Comparison of ENCODE assay signal across 8 cellular contexts in the genomic region with DNA sequence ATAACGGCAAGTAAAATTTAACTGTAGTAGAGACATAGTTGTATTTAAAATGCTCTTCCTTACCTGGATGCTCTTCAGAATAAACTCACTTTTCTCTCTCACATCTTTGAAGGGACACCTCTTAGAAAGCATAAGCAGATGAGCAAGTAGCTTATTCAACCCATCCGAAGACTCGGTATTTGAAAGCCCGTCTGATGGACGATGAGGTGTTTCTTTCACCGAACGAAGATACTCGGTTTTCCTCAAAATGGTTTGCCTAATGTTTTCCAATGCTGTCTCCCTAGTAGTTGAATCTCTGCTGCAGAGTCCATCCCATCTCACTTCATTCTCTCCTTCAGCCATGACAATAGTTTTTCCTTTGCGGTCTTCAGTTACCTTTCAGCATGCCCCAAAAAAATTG. TPM values are rescaled to one million over a fixed set of nuclear protein-coding genes. Genes with fewer than 3 reads are reported as not detected.
DNase-seq lines count a peak whose midpoint lies in the region; ATAC-seq and TF ChIP-seq lines count a peak whose summit lies in the region.

No MANE protein-coding gene starts in this region.

- POLR2A ChIA-PET in A673 (lab: Charles Lee; ENCODE audit: low non-redundant PET) (no interaction called here), HCT116 (lab: Charles Lee) (interaction anchor here (1.2 to 1.6 kb wide), 2 partner anchors 10 to 289 kb away, joined by 5 to 6 read pairs; a partner anchor contains a TSS)

- H3K4me3 ChIP-seq in A673 (ENCODE audit: low read depth, low read length, poor library complexity, severe bottlenecking) (peak overlapping the region; percentile 74), HCT116 (replicated peaks in 1 of 2; ENCODE audit: low read depth in 1 of 2, low read length in 2 of 2) (peak overlapping the region; percentile 73 to 87), iPS-18a (ENCODE audit: low read length) (peak overlapping the region; percentile 77)

- H2AFZ ChIP-seq in HCT116 (ENCODE audit: low read depth, low read length, poor library complexity, severe bottlenecking) = no peak overlapping the region

- peak; percentile 18 for DNase-seq in A673 (ENCODE audit: low spot score)
- DNase-seq in HCT116 (ENCODE audit: low read depth, low spot score) = no peak
- no peak for DNase-seq in activated T-helper 2 cell treated with anti-CD3 and anti-CD28 coated beads, Interferon-gamma antibody, Interleukin-2, Interleukin-4, amounts not matched to agents 10 μg/mL and 5 μg/mL and 100 μg/mL, durations not matched to agents 14 hours and 24 hours and 36 hours (ENCODE audit: low spot score)
- DNase-seq in NCI-H2196 (lab: John Stamatoyannopoulos, UW; ENCODE audit: unreplicated experiment) = no peak
- DNase-seq in posterior vena cava (ENCODE audit: low spot score) = no peak

- H3K27ac ChIP-seq in A673 (ENCODE audit: low read depth, low read length, poor library complexity, severe bottlenecking) (peak overlapping the region; percentile 93), HCT116 (ENCODE audit: low read depth, low read length) (no peak overlapping the region), iPS-18a (ENCODE audit: low read length) (no peak overlapping the region)

- no peak for TF ChIP-seq POLR2A in HCT116 (IDR thresholded peaks at IDR 0.05; ENCODE audit: borderline replicate concordance, extremely low read depth, insufficient read depth, insufficient read length)

- no peaks in the 10 kb centered on the region for H4K20me1 ChIP-seq in HCT116 (ENCODE audit: insufficient read depth)

- H3K4me2 ChIP-seq in HCT116 (ENCODE audit: low read length) = peak overlapping the region; percentile 85

- H3K4me1 ChIP-seq in A673 (ENCODE audit: insufficient read depth, low read length, poor library complexity, severe bottlenecking) = peaks cover 15% of the 10 kb centered on the region
- peaks cover 2 to 19% of the 10 kb centered on the region in 2 experiments; a peak in 3 of 4 replicates for H3K4me1 ChIP-seq in HCT116 (ENCODE audit: control insufficient read depth in 1 of 2, insufficient read depth in 2 of 2, low read length in 2 of 2)
- peaks cover 9% of the 10 kb centered on the region for H3K4me1 ChIP-seq in iPS-18a (ENCODE audit: control insufficient read depth, low read depth, low read length)

- H3K36me3 ChIP-seq in A673 (ENCODE audit: insufficient read depth, low read length, poor library complexity, severe bottlenecking) (no peaks in the 10 kb centered on the region), HCT116 (ENCODE audit: control insufficient read depth in 1 of 2, insufficient read depth in 2 of 2, low read length in 2 of 2) (no peaks in the 10 kb centered on the region), iPS-18a (ENCODE audit: control insufficient read depth, low read depth, low read length) (no peaks in the 10 kb centered on the region)

- H3K9me2 ChIP-seq in HCT116 (ENCODE audit: insufficient read depth) = no peaks in the 10 kb centered on the region

- TF ChIP-seq RAD21 in HCT116 (IDR thresholded peaks at IDR 0.05; ENCODE audit: low read depth) = no peak

- H3K9me3 Mint-ChIP-seq in activated T-helper 2 cell treated with anti-CD3 and anti-CD28 coated beads, Interferon-gamma antibody, Interleukin-2, Interleukin-4, amounts not matched to agents 10 μg/mL and 5 μg/mL and 100 μg/mL, durations not matched to agents 14 hours and 24 hours and 36 hours = no peaks in the 10 kb centered on the region
- no peaks in the 10 kb centered on the region for H3K9me3 Mint-ChIP-seq in stimulated activated memory B cell treated with anti-CD40 and anti-IgM and Interleukin-4, amounts not matched to agents 10 μg/mL and 1 μg/mL and 100 μg/mL, for 72 hours

- no peaks in the 10 kb centered on the region for H3K9me3 ChIP-seq in A673 (ENCODE audit: low read depth, low read length, poor library complexity, severe bottlenecking)
- no peaks in the 10 kb centered on the region for H3K9me3 ChIP-seq in HCT116 (ENCODE audit: control insufficient read depth in 1 of 2, insufficient read depth in 1 of 2, low read depth in 1 of 2, low read length in 2 of 2)
- H3K9me3 ChIP-seq in iPS-18a (ENCODE audit: control insufficient read depth, low read depth, low read length) = no peaks in the 10 kb centered on the region

- H3K36me3 Mint-ChIP-seq in activated T-helper 2 cell treated with anti-CD3 and anti-CD28 coated beads, Interferon-gamma antibody, Interleukin-2, Interleukin-4, amounts not matched to agents 10 μg/mL and 5 μg/mL and 100 μg/mL, durations not matched to agents 14 hours and 24 hours and 36 hours (ENCODE audit: low read depth) = peaks cover 6% of the 10 kb centered on the region
- peaks cover 1% of the 10 kb centered on the region for H3K36me3 Mint-ChIP-seq in stimulated activated memory B cell treated with anti-CD40 and anti-IgM and Interleukin-4, amounts not matched to agents 10 μg/mL and 1 μg/mL and 100 μg/mL, for 72 hours

- peak overlapping the region; percentile 87 for H3K9ac ChIP-seq in HCT116 (ENCODE audit: low read length)
- H3K9ac ChIP-seq in iPS-18a (ENCODE audit: low read length) = peak overlapping the region; percentile 57

- no peaks in the 10 kb centered on the region for H3K27me3 Mint-ChIP-seq in activated T-helper 2 cell treated with anti-CD3 and anti-CD28 coated beads, Interferon-gamma antibody, Interleukin-2, Interleukin-4, amounts not matched to agents 10 μg/mL and 5 μg/mL and 100 μg/mL, durations not matched to agents 14 hours and 24 hours and 36 hours (ENCODE audit: low read depth)
- H3K27me3 Mint-ChIP-seq in stimulated activated memory B cell treated with anti-CD40 and anti-IgM and Interleukin-4, amounts not matched to agents 10 μg/mL and 1 μg/mL and 100 μg/mL, for 72 hours = no peaks in the 10 kb centered on the region

- peak overlapping the region; percentile 87 for H3K4me3 Mint-ChIP-seq in activated T-helper 2 cell treated with anti-CD3 and anti-CD28 coated beads, Interferon-gamma antibody, Interleukin-2, Interleukin-4, amounts not matched to agents 10 μg/mL and 5 μg/mL and 100 μg/mL, durations not matched to agents 14 hours and 24 hours and 36 hours (ENCODE audit: low read depth)
- H3K4me3 Mint-ChIP-seq in stimulated activated memory B cell treated with anti-CD40 and anti-IgM and Interleukin-4, amounts not matched to agents 10 μg/mL and 1 μg/mL and 100 μg/mL, for 72 hours = peak overlapping the region; percentile 98

- H3K79me2 ChIP-seq in HCT116 (ENCODE audit: insufficient read depth, low read length) = peaks cover 27% of the 10 kb centered on the region

- intact Hi-C loops in A673 (cut with micrococcal nuclease; ENCODE audit: unreplicated experiment) = loop anchor here (5.0 kb wide), 1 partner anchor 289 kb away; a partner anchor contains a TSS
- intact Hi-C loops in HCT116 (cut with micrococcal nuclease) = loop anchor here (2.0 kb wide), 1 partner anchor 289 kb away; a partner anchor contains a TSS
- intact Hi-C loops in activated T-helper 2 cell treated with anti-CD3 and anti-CD28 coated beads, Interferon-gamma antibody, Interleukin-2, Interleukin-4, amounts not matched to agents 10 μg/mL and 5 μg/mL and 100 μg/mL, durations not matched to agents 14 hours and 24 hours and 36 hours (cut with micrococcal nuclease) = loop anchor here (2.0 to 10.0 kb wide), 5 partner anchors 85 to 1781 kb away; a partner anchor contains a TSS
- intact Hi-C loops in posterior vena cava (cut with DNase I) = no loop called here

- ATAC-seq in HCT116 (no peak), GM21423 (IDR thresholded peaks at IDR 0.05; ENCODE audit: unreplicated experiment) (no peak)
- no peak for ATAC-seq in stimulated activated memory B cell treated with anti-CD40 and anti-IgM and Interleukin-4, amounts not matched to agents 10 μg/mL and 1 μg/mL and 100 μg/mL, for 72 hours

- TF ChIP-seq CTCF in A673 (conservative IDR thresholded peaks at IDR 0.05; ENCODE audit: low read depth, low read length) = no peak
- TF ChIP-seq CTCF in HCT116 (IDR thresholded peaks at IDR 0.05 in 2 of 3, conservative IDR thresholded peaks at IDR 0.05 in 1 of 3; ENCODE audit: borderline replicate concordance in 1 of 3, insufficient read depth in 1 of 3, low read depth in 2 of 3, low read length in 2 of 3) = no peak

- CTCF ChIA-PET in A673 (lab: Charles Lee) (interaction anchor here (0.8 kb wide), 1 partner anchor 290 kb away, joined by 5 read pairs; no protein-coding TSS in a partner anchor), HCT116 (lab: Charles Lee) (interaction anchor here (0.9 to 1.6 kb wide), 3 partner anchors 20 to 301 kb away, joined by 3 to 7 read pairs (median 3); no protein-coding TSS in a partner anchor)

- RAD21 ChIA-PET in HCT116 (lab: Charles Lee; ENCODE audit: low non-redundant PET in 1 of 2, low total read pairs in 2 of 2, uncharacterized antibody in 2 of 2, unreplicated experiment in 2 of 2) = no interaction called here

- no peaks in the 10 kb centered on the region for H3K27me3 ChIP-seq in A673 (replicated peaks; ENCODE audit: insufficient read depth, low read depth, low read length, poor library complexity)
- no peaks in the 10 kb centered on the region for H3K27me3 ChIP-seq in HCT116 (ENCODE audit: insufficient read depth, low read length)
- H3K27me3 ChIP-seq in iPS-18a (ENCODE audit: control insufficient read depth, insufficient read depth, low read length) = no peaks in the 10 kb centered on the region

- BruUV-seq in A673 (replicated peaks; lab: Mats Ljungman, UMichigan) (no TSS peak), HCT116 (replicated peaks; lab: Mats Ljungman, UMichigan) (TSS peak; percentile 44)

- H3K4me1 Mint-ChIP-seq in activated T-helper 2 cell treated with anti-CD3 and anti-CD28 coated beads, Interferon-gamma antibody, Interleukin-2, Interleukin-4, amounts not matched to agents 10 μg/mL and 5 μg/mL and 100 μg/mL, durations not matched to agents 14 hours and 24 hours and 36 hours (ENCODE audit: low read depth) = peaks cover 42% of the 10 kb centered on the region
- H3K4me1 Mint-ChIP-seq in stimulated activated memory B cell treated with anti-CD40 and anti-IgM and Interleukin-4, amounts not matched to agents 10 μg/mL and 1 μg/mL and 100 μg/mL, for 72 hours = peaks cover 66% of the 10 kb centered on the region

- H3K27ac Mint-ChIP-seq in activated T-helper 2 cell treated with anti-CD3 and anti-CD28 coated beads, Interferon-gamma antibody, Interleukin-2, Interleukin-4, amounts not matched to agents 10 μg/mL and 5 μg/mL and 100 μg/mL, durations not matched to agents 14 hours and 24 hours and 36 hours = peak overlapping the region; percentile 65
- peak overlapping the region; percentile 98 for H3K27ac Mint-ChIP-seq in stimulated activated memory B cell treated with anti-CD40 and anti-IgM and Interleukin-4, amounts not matched to agents 10 μg/mL and 1 μg/mL and 100 μg/mL, for 72 hours

RNA-seq across cellular contexts. Expression of a gene that starts 0.9 kb away (rescaled TPM):
- total RNA-seq in A673 (2021) (3.4 and 4.1 TPM in 2 replicates), HCT116 (2021; ENCODE audit: unreplicated experiment) (9.3 TPM), posterior vena cava (10 to 100 TPM; 25.3 to 33.8 TPM)
- 3.8 and 4.0 TPM in 2 replicates for polyA plus RNA-seq in HCT116 (2012)
- 7.3 and 8.4 TPM in 2 replicates for total RNA-seq in activated T-helper 2 cell treated with anti-CD3 and anti-CD28 coated beads, Interferon-gamma antibody, Interleukin-2, Interleukin-4, amounts not matched to agents 10 μg/mL and 5 μg/mL and 100 μg/mL, durations not matched to agents 14 hours and 24 hours and 36 hours

RNA-seq across cellular contexts. Expression of a gene that starts 1.6 kb away (rescaled TPM):
- total RNA-seq in A673 (2021) (25.7 and 33.6 TPM in 2 replicates), HCT116 (2021; ENCODE audit: unreplicated experiment) (20.7 TPM), posterior vena cava (10 to 100 TPM; 14.4 to 16.3 TPM)
- polyA plus RNA-seq in HCT116 (2012) = 8.9 and 13.9 TPM in 2 replicates
- total RNA-seq in activated T-helper 2 cell treated with anti-CD3 and anti-CD28 coated beads, Interferon-gamma antibody, Interleukin-2, Interleukin-4, amounts not matched to agents 10 μg/mL and 5 μg/mL and 100 μg/mL, durations not matched to agents 14 hours and 24 hours and 36 hours = 18.2 and 25.4 TPM in 2 replicates

Comparison
In these comparisons a context has a peak if more than half of its experiments do, and no peak if none do; other contexts are left out.
1. intact Hi-C loops: an anchor here in A673 (5.0 kb wide), HCT116 (2.0 kb wide) and activated T-helper 2 cell treated with anti-CD3 and anti-CD28 coated beads, Interferon-gamma antibody, Interleukin-2, Interleukin-4, amounts not matched to agents 10 μg/mL and 5 μg/mL and 100 μg/mL, durations not matched to agents 14 hours and 24 hours and 36 hours (2.0 to 10.0 kb wide); none called in posterior vena cava.